1 cellular context compared by ENCODE assay signal in genomic region chr11:120413480-120413879, GRCh38.
TF ChIP-seq lines count a peak whose summit lies in the region.

No MANE protein-coding gene starts in this region.

TF ChIP-seq in SK-N-SH, 30 proteins besides CTCF, POLR2A, EP300 and RAD21 (continued from another document):
- TF ChIP-seq ZBTB33 (IDR thresholded peaks at IDR 0.05; ENCODE audit: borderline replicate concordance, low read depth): no peak
- TF ChIP-seq RXRA (IDR thresholded peaks at IDR 0.05; ENCODE audit: borderline replicate concordance, low read depth): 0 out of 2 replicates have a peak, but pooled peaks have one; percentile 10
- no peak for TF ChIP-seq SIN3A (IDR thresholded peaks at IDR 0.05; ENCODE audit: borderline replicate concordance, low read depth, low read length)
- TF ChIP-seq, protein P1, sequence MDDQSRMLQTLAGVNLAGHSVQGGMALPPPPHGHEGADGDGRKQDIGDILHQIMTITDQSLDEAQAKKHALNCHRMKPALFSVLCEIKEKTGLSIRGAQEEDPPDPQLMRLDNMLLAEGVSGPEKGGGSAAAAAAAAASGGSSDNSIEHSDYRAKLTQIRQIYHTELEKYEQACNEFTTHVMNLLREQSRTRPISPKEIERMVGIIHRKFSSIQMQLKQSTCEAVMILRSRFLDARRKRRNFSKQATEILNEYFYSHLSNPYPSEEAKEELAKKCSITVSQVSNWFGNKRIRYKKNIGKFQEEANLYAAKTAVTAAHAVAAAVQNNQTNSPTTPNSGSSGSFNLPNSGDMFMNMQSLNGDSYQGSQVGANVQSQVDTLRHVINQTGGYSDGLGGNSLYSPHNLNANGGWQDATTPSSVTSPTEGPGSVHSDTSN (IDR thresholded peaks at IDR 0.05): peak; percentile 55
